In the genomic region with DNA sequence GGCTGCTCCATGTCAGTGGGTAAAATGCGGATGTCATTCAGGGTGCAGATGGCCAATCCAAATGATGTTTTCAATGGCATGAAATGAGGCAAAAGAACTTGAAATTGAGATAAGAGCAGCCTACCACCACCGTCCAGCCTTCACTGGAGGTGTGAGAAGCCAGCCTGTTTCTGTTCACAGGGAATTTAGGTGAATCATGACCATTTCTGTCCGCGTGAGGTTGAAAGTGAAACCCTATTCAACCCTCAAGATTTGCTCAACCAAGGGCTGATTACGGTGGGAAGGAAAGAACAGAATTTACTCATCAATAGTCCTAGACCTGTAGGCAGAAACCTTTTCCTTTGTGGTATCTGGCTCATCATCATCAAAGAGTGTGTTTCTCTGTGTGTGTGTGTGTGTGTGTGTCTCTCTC, we compare ENCODE assay signal across 8 cellular contexts.
DNase-seq lines count a peak whose midpoint lies in the region; ATAC-seq and TF ChIP-seq lines count a peak whose summit lies in the region.

No MANE protein-coding gene starts in this region.

- H3K27ac ChIP-seq in caudate nucleus (ENCODE audit: low read depth, low read length) = no peak overlapping the region

- POLR2A ChIA-PET in GM10248 (lab: Yijun Ruan, JAX) = no interaction called here

- no peak overlapping the region for H3K4me3 ChIP-seq in choroid plexus epithelial cell (ENCODE audit: low read depth, low read length)

- CTCF ChIA-PET in GM10248 (lab: Yijun Ruan, JAX) = interaction anchor here (1.0 to 1.2 kb wide), 3 partner anchors 10 to 42 kb away, joined by 3 to 5 read pairs (median 3); no protein-coding TSS in a partner anchor

- TF ChIP-seq CTCF in GM10248 (IDR thresholded peaks at IDR 0.05; ENCODE audit: control extremely low read depth, extremely low read depth, low read depth, missing control alignments) (no peak), choroid plexus epithelial cell (conservative IDR thresholded peaks at IDR 0.05; ENCODE audit: low read depth, low read length) (no peak)

- ATAC-seq in GM21786 (IDR thresholded peaks at IDR 0.05; ENCODE audit: unreplicated experiment) = peak; percentile 97

- DNase-seq in GM10248 (ENCODE audit: extremely low spot score) (peak; percentile 56), OCI-M1 (lab: John Stamatoyannopoulos, UW) (peak; percentile 19), choroid plexus epithelial cell (ENCODE audit: low read depth) (peak; percentile 64), NCI-H2171 treated with DMSO at 0.1 percent for 48 hours (lab: John Stamatoyannopoulos, UW) (no peak), DMS114 treated with DMSO at 0.1 percent for 48 hours (lab: John Stamatoyannopoulos, UW; ENCODE audit: unreplicated experiment) (no peak), hippocampal formation (lab: John Stamatoyannopoulos, UW) (no peak), caudate nucleus (lab: John Stamatoyannopoulos, UW) (no peak)

Comparison
In these comparisons a context has a peak if more than half of its experiments do, and no peak if none do; other contexts are left out.
1. DNase-seq: peak in GM10248 (single experiment), OCI-M1 (single experiment) and choroid plexus epithelial cell (single experiment); none in NCI-H2171 treated with DMSO at 0.1 percent for 48 hours (single experiment), DMS114 treated with DMSO at 0.1 percent for 48 hours (single experiment), hippocampal formation (0 of 2) and caudate nucleus (0 of 61).